Comparison of ENCODE assay signal across 8 cellular contexts in genomic region chrX:40094900-40095587, GRCh38. TPM values are rescaled to one million over a fixed set of nuclear protein-coding genes. Genes with fewer than 3 reads are reported as not detected.
A peak's percentile ranks its signal among the peaks of the same experiment; 100 is the strongest.
DNase-seq lines count a peak whose midpoint lies in the region; ATAC-seq, FAIRE-seq and TF ChIP-seq lines count a peak whose summit lies in the region.

No MANE protein-coding gene starts in this region.

- ATAC-seq in GM21515 (IDR thresholded peaks at IDR 0.05; ENCODE audit: unreplicated experiment) = no peak

- FAIRE-seq in urothelium cell line (lab: Jason Lieb, UNC) = no peak

- H3K4me2 ChIP-seq in Karpas-422 (ENCODE audit: low read depth, low read length, poor library complexity, severe bottlenecking) = peak overlapping the region; percentile 78

- no peak overlapping the region for H2AFZ ChIP-seq in Karpas-422 (ENCODE audit: low read length)

- 0 out of 2 replicates have a peak, but pooled peaks cover 2% of the 10 kb centered on the region for H3K27me3 ChIP-seq in Karpas-422 (ENCODE audit: low read length)

- H3K9me2 ChIP-seq in Karpas-422 (replicated peaks; ENCODE audit: insufficient read depth, low read length) = no peaks in the 10 kb centered on the region

- peak overlapping the region; percentile 73 for H3K9ac ChIP-seq in Karpas-422 (ENCODE audit: low read length)

- H3K36me3 ChIP-seq in Karpas-422 (ENCODE audit: insufficient read depth, low read length) = no peaks in the 10 kb centered on the region

- DNase-seq in CD1c-positive myeloid dendritic cell (ENCODE audit: extremely low spot score) (peak; percentile 54), Karpas-422 (peak; percentile 45), choroid plexus epithelial cell (ENCODE audit: low read depth) (no peak), myocyte (ENCODE audit: low read depth) (peak; percentile 40), GF-D8 (lab: John Stamatoyannopoulos, UW) (no peak), urothelium cell line (ENCODE audit: low spot score) (no peak)
- no peak for DNase-seq in effector CD4-positive, alpha-beta T cell

- peaks cover 54% of the 10 kb centered on the region for H4K20me1 ChIP-seq in Karpas-422 (ENCODE audit: insufficient read depth, low read depth, low read length)

- H3K4me3 ChIP-seq in Karpas-422 (ENCODE audit: low read length) (peak overlapping the region; percentile 66), choroid plexus epithelial cell (ENCODE audit: low read depth, low read length) (peak overlapping the region; percentile 65)

- H3K27ac ChIP-seq in Karpas-422 (ENCODE audit: low read length) = no peak overlapping the region

- H3K4me1 ChIP-seq in Karpas-422 (ENCODE audit: low read length) = peaks cover 72% of the 10 kb centered on the region

- no peaks in the 10 kb centered on the region for H3K9me3 ChIP-seq in Karpas-422 (ENCODE audit: low read length)

- H3K79me2 ChIP-seq in Karpas-422 (ENCODE audit: low read length) = peaks cover 19% of the 10 kb centered on the region

- TF ChIP-seq CTCF in choroid plexus epithelial cell (conservative IDR thresholded peaks at IDR 0.05; ENCODE audit: low read depth, low read length) = no peak

RNA-seq across cellular contexts. Expression of gene BCOR, which starts 2.7 kb away (rescaled TPM):
- 43.7 and 49.9 TPM in 2 replicates for total RNA-seq in Karpas-422 (2014; rRNA removed; shearing (Covaris generic); ENCODE audit: low replicate concordance)
- total RNA-seq in myocyte = 13.9 and 14.6 TPM in 2 replicates
- polyA plus RNA-seq in myocyte (2012) = 17.2 TPM

Comparison
In these comparisons a context has a peak if more than half of its experiments do, and no peak if none do; other contexts are left out.
1. DNase-seq: peak in CD1c-positive myeloid dendritic cell (single experiment), Karpas-422 (single experiment) and myocyte (single experiment); none in choroid plexus epithelial cell (single experiment), GF-D8 (single experiment), urothelium cell line (single experiment) and effector CD4-positive, alpha-beta T cell (single experiment).